8 cellular contexts compared by ENCODE assay signal in the genomic region with DNA sequence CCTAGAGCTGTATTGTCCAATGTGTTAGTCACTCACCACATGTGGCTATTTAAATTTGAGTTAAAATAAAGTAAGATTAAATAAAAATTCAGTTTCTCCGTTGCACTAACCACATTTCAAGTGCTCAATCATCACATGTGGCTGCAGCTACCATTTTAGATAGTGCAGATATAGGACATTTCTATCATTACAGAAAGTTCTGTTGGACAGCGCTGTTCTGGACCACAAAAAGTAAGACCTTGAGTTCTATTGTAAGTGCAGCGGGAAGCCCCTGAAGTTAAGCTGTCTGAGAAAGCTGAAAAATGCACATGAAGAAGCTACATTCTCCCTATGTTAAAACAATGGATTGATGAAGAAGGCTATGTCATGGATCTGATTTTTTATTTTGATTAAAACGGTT. TPM values are rescaled to one million over a fixed set of nuclear protein-coding genes. Genes with fewer than 3 reads are reported as not detected.
DNase-seq lines count a peak whose midpoint lies in the region; ATAC-seq and TF ChIP-seq lines count a peak whose summit lies in the region.

No MANE protein-coding gene starts in this region.

- DNase-seq in activated CD4-positive, alpha-beta T cell treated with anti-CD3 and anti-CD28 coated beads for 36 hours = no peak
- DNase-seq in activated CD4-positive, alpha-beta T cell treated with anti-CD3 and anti-CD28 coated beads for 48 hours = no peak
- no peak for DNase-seq in activated T-helper 1 cell treated with anti-CD3 and anti-CD28 coated beads, Interleukin-12 subunit alpha, Interleukin-12 subunit beta, Interleukin-2, Interleukin-4 antibody, amounts not matched to agents 30 ng/mL and 10 ng/mL and 1 ng/mL, durations not matched to agents 14 hours and 24 hours and 36 hours (ENCODE audit: low spot score)
- no peak for DNase-seq in stomach
- DNase-seq in DMS 273 (lab: John Stamatoyannopoulos, UW; ENCODE audit: unreplicated experiment) = no peak

- H3K4me1 ChIP-seq in stomach = peaks cover 21 to 59% (median 37%) of the 10 kb centered on the region in 4 donors

- peaks cover 25% of the 10 kb centered on the region for H3K36me3 Mint-ChIP-seq in activated CD4-positive, alpha-beta T cell treated with anti-CD3 and anti-CD28 coated beads for 36 hours (ENCODE audit: low read depth)
- H3K36me3 Mint-ChIP-seq in activated T-helper 1 cell treated with anti-CD3 and anti-CD28 coated beads, Interleukin-12 subunit alpha, Interleukin-12 subunit beta, Interleukin-2, Interleukin-4 antibody, amounts not matched to agents 30 ng/mL and 10 ng/mL and 1 ng/mL, durations not matched to agents 14 hours and 24 hours and 36 hours (ENCODE audit: low read depth) = peaks cover 29% of the 10 kb centered on the region

- POLR2A ChIA-PET in activated CD4-positive, alpha-beta T cell treated with anti-CD3 and anti-CD28 coated beads for 36 hours (lab: Charles Lee) = interaction anchor here (0.6 kb wide), 3 partner anchors 12 to 105 kb away, joined by 3 to 5 read pairs (median 3); no protein-coding TSS in a partner anchor

- H3K36me3 ChIP-seq in stomach = peaks cover 2 to 23% (median 18%) of the 10 kb centered on the region in 4 donors

- H3K27ac Mint-ChIP-seq in activated CD4-positive, alpha-beta T cell treated with anti-CD3 and anti-CD28 coated beads for 36 hours = no peak overlapping the region
- H3K27ac Mint-ChIP-seq in activated T-helper 1 cell treated with anti-CD3 and anti-CD28 coated beads, Interleukin-12 subunit alpha, Interleukin-12 subunit beta, Interleukin-2, Interleukin-4 antibody, amounts not matched to agents 30 ng/mL and 10 ng/mL and 1 ng/mL, durations not matched to agents 14 hours and 24 hours and 36 hours = peak overlapping the region; percentile 79

- H3K27ac ChIP-seq in stomach = no peak overlapping the region

- H3K27me3 Mint-ChIP-seq in activated CD4-positive, alpha-beta T cell treated with anti-CD3 and anti-CD28 coated beads for 36 hours = no peaks in the 10 kb centered on the region
- no peaks in the 10 kb centered on the region for H3K27me3 Mint-ChIP-seq in activated T-helper 1 cell treated with anti-CD3 and anti-CD28 coated beads, Interleukin-12 subunit alpha, Interleukin-12 subunit beta, Interleukin-2, Interleukin-4 antibody, amounts not matched to agents 30 ng/mL and 10 ng/mL and 1 ng/mL, durations not matched to agents 14 hours and 24 hours and 36 hours (ENCODE audit: insufficient read depth)

- H3K4me3 ChIP-seq in iPS-18c (ENCODE audit: insufficient read depth, low read depth, low read length) (peak overlapping the region; percentile 69), stomach (peak overlapping the region; percentile 66 to 85 (median 72))

- ATAC-seq in activated CD4-positive, alpha-beta T cell treated with anti-CD3 and anti-CD28 coated beads for 36 hours = no peak
- ATAC-seq in GM18861 (IDR thresholded peaks at IDR 0.05; ENCODE audit: unreplicated experiment) (no peak), HG02678 (IDR thresholded peaks at IDR 0.05; ENCODE audit: unreplicated experiment) (no peak)

- 62 to 71% (median 64%) methylated on average over 4 of the region's 4 CpGs for WGBS in stomach, 5 donors

- intact Hi-C loops in activated CD4-positive, alpha-beta T cell treated with anti-CD3 and anti-CD28 coated beads for 36 hours (cut with DNase I, micrococcal nuclease) = loop anchor here (1.0 to 5.0 kb wide), 11 partner anchors 111 to 1949 kb away; a partner anchor contains a TSS
- intact Hi-C loops in activated T-helper 1 cell treated with anti-CD3 and anti-CD28 coated beads, Interleukin-12 subunit alpha, Interleukin-12 subunit beta, Interleukin-2, Interleukin-4 antibody, amounts not matched to agents 30 ng/mL and 10 ng/mL and 1 ng/mL, durations not matched to agents 14 hours and 24 hours and 36 hours (cut with micrococcal nuclease) = loop anchor here (1.0 to 5.0 kb wide), 9 partner anchors 61 to 1372 kb away; a partner anchor contains a TSS
- intact Hi-C loops in stomach (cut with DNase I; ENCODE audit: low total_unique reads) = no loop called here

- no peak for TF ChIP-seq CTCF in stomach (IDR thresholded peaks at IDR 0.05)

- peaks cover 45% of the 10 kb centered on the region for H3K4me1 Mint-ChIP-seq in activated CD4-positive, alpha-beta T cell treated with anti-CD3 and anti-CD28 coated beads for 36 hours
- peaks cover 39% of the 10 kb centered on the region for H3K4me1 Mint-ChIP-seq in activated T-helper 1 cell treated with anti-CD3 and anti-CD28 coated beads, Interleukin-12 subunit alpha, Interleukin-12 subunit beta, Interleukin-2, Interleukin-4 antibody, amounts not matched to agents 30 ng/mL and 10 ng/mL and 1 ng/mL, durations not matched to agents 14 hours and 24 hours and 36 hours (ENCODE audit: low read depth)

- no peaks in the 10 kb centered on the region for H3K27me3 ChIP-seq in stomach

- no peaks in the 10 kb centered on the region for H3K9me3 ChIP-seq in iPS-18c (ENCODE audit: control insufficient read depth, insufficient read depth, low read length)
- no peaks in the 10 kb centered on the region for H3K9me3 ChIP-seq in stomach

- CTCF ChIA-PET in activated CD4-positive, alpha-beta T cell treated with anti-CD3 and anti-CD28 coated beads for 36 hours (lab: Charles Lee) = no interaction called here

- TF ChIP-seq POLR2A in stomach (IDR thresholded peaks at IDR 0.05) = no peak

- no peak for TF ChIP-seq EP300 in stomach (IDR thresholded peaks at IDR 0.05)

- H3K9me3 Mint-ChIP-seq in activated CD4-positive, alpha-beta T cell treated with anti-CD3 and anti-CD28 coated beads for 36 hours (ENCODE audit: low read depth) = no peaks in the 10 kb centered on the region
- H3K9me3 Mint-ChIP-seq in activated T-helper 1 cell treated with anti-CD3 and anti-CD28 coated beads, Interleukin-12 subunit alpha, Interleukin-12 subunit beta, Interleukin-2, Interleukin-4 antibody, amounts not matched to agents 30 ng/mL and 10 ng/mL and 1 ng/mL, durations not matched to agents 14 hours and 24 hours and 36 hours = no peaks in the 10 kb centered on the region

- H3K4me3 Mint-ChIP-seq in activated CD4-positive, alpha-beta T cell treated with anti-CD3 and anti-CD28 coated beads for 36 hours = peak overlapping the region; percentile 86
- H3K4me3 Mint-ChIP-seq in activated T-helper 1 cell treated with anti-CD3 and anti-CD28 coated beads, Interleukin-12 subunit alpha, Interleukin-12 subunit beta, Interleukin-2, Interleukin-4 antibody, amounts not matched to agents 30 ng/mL and 10 ng/mL and 1 ng/mL, durations not matched to agents 14 hours and 24 hours and 36 hours = peak overlapping the region; percentile 90

RNA-seq across cellular contexts. Expression of a gene that starts 1.1 kb away (rescaled TPM):
- 10 to 100 TPM; 38.8 to 42.6 TPM for total RNA-seq in activated CD4-positive, alpha-beta T cell treated with anti-CD3 and anti-CD28 coated beads for 36 hours
- 34.7 and 38.6 TPM in 2 replicates for total RNA-seq in activated T-helper 1 cell treated with anti-CD3 and anti-CD28 coated beads, Interleukin-12 subunit alpha, Interleukin-12 subunit beta, Interleukin-2, Interleukin-4 antibody, amounts not matched to agents 30 ng/mL and 10 ng/mL and 1 ng/mL, durations not matched to agents 14 hours and 24 hours and 36 hours
- 10 to 100 TPM in 3 of 5 donors, 1 to 10 TPM in 2; 5.8 to 33.8 (median 14.3) TPM for total RNA-seq in stomach
- polyA plus RNA-seq in stomach = 10 to 100 TPM in 2 of 3 donors, 1 to 10 TPM in 1; 8.4 to 11.3 (median 10.8) TPM

RNA-seq across cellular contexts. Expression of a gene that starts 1.2 kb away (rescaled TPM):
- total RNA-seq in activated CD4-positive, alpha-beta T cell treated with anti-CD3 and anti-CD28 coated beads for 36 hours = 10 to 100 TPM; 20.8 to 24.7 TPM
- 24.6 and 24.7 TPM in 2 replicates for total RNA-seq in activated T-helper 1 cell treated with anti-CD3 and anti-CD28 coated beads, Interleukin-12 subunit alpha, Interleukin-12 subunit beta, Interleukin-2, Interleukin-4 antibody, amounts not matched to agents 30 ng/mL and 10 ng/mL and 1 ng/mL, durations not matched to agents 14 hours and 24 hours and 36 hours
- total RNA-seq in stomach = 100 to 1,000 TPM in 2 of 5 donors, 10 to 100 TPM in 3; 20.0 to 126 (median 61.7) TPM
- 10 to 100 TPM; 17.7 to 33.5 (median 24.5) TPM for polyA plus RNA-seq in stomach
